In the genomic region with DNA sequence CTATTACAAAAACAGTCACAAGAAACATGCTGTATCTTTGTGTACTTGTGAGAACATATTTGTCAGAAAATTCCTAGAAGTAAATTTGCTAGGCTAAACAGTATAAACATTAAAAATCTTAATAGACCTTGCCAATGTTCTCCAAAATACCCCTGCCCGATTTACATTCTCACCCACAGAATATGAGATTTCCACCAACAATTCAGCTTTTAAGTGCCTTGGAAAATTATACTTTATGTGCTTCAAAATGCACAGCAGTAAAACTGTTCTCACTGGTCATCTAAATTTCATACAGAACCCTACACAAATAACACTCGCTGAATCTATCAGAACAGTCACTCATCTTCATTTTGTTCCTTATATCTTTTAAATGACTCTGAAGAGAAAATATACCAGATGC, we compare ENCODE assay signal across 21 cellular contexts. TPM values are rescaled to one million over a fixed set of nuclear protein-coding genes. Genes with fewer than 3 reads are reported as not detected.
DNase-seq lines count a peak whose midpoint lies in the region; ATAC-seq, FAIRE-seq and TF ChIP-seq lines count a peak whose summit lies in the region.
"Had no signal": no experiment of that assay in that cellular context is flagged by ENCODE, and none has a peak within 500 bp of the region (broad histone marks: within the 10 kb centered on the region; RNA-seq: fewer than 3 reads in every experiment).

No MANE protein-coding gene starts in this region.

- no peak for ATAC-seq in CD4-positive, alpha-beta T cell (ENCODE audit: poor library complexity)
- ATAC-seq: GM23338, HCT116, HepG2 had no signal

- peaks cover 6% of the 10 kb centered on the region for H4K20me1 ChIP-seq in neural cell (ENCODE audit: insufficient read depth)

- no peak for TF ChIP-seq POLR2A in GM12891 (IDR thresholded peaks at IDR 0.05; ENCODE audit: low read depth, low read length)

- no peaks in the 10 kb centered on the region for H3F3A ChIP-seq in neural cell (ENCODE audit: insufficient read depth, low read length, poor library complexity, severe bottlenecking)

- peaks cover 77% of the 10 kb centered on the region for H3K4me1 Mint-ChIP-seq in CD4-positive, alpha-beta T cell (ENCODE audit: low read depth)
- H3K4me1 Mint-ChIP-seq in brain = peaks cover 80% of the 10 kb centered on the region

- POLR2A ChIA-PET in CD4-positive, alpha-beta T cell (lab: Charles Lee) = interaction anchor here (1.6 kb wide), 1 partner anchor 68 kb away, joined by 5 read pairs; a partner anchor contains a TSS

- no peak overlapping the region for H2AFZ ChIP-seq in neural cell (ENCODE audit: low read depth, low read length)
- H2AFZ ChIP-seq: GM23338 had no signal

- FAIRE-seq in GM12891 (lab: Jason Lieb, UNC) = peak; percentile 13
- FAIRE-seq: HepG2 had no signal

- CTCF ChIA-PET in CD4-positive, alpha-beta T cell (lab: Charles Lee) = interaction anchor here (0.7 to 1.8 kb wide), 2 partner anchors 67 to 104 kb away, joined by 3 to 4 read pairs; a partner anchor contains a TSS

- peaks cover 88% of the 10 kb centered on the region for H3K79me2 ChIP-seq in neural cell (replicated peaks; ENCODE audit: insufficient read depth, low read length)

- no peaks in the 10 kb centered on the region for H3K9me2 ChIP-seq in neural cell (ENCODE audit: insufficient read depth, low read length)

- peak overlapping the region; percentile 9 for H3K4me3 Mint-ChIP-seq in CD4-positive, alpha-beta T cell
- peak overlapping the region in 4 of 5 experiments; percentile 49 to 99 (median 73) for H3K4me3 Mint-ChIP-seq in brain
- H3K4me3 Mint-ChIP-seq: CD14-positive monocyte, GM23338 had no signal

- H3K36me3 ChIP-seq in neural cell (ENCODE audit: insufficient read depth, low read length) = no peaks in the 10 kb centered on the region
- H3K36me3 ChIP-seq: Peyer's patch had no signal

- no peak for TF ChIP-seq EP300 in neural cell (conservative IDR thresholded peaks at IDR 0.05; ENCODE audit: poor library complexity, severe bottlenecking)

- H3K27me3 Mint-ChIP-seq in CD4-positive, alpha-beta T cell = no peaks in the 10 kb centered on the region
- H3K27me3 Mint-ChIP-seq in brain = peaks cover 16% of the 10 kb centered on the region

- H3K36me3 Mint-ChIP-seq in CD4-positive, alpha-beta T cell (ENCODE audit: low read depth) = peaks cover 26% of the 10 kb centered on the region
- H3K36me3 Mint-ChIP-seq in brain = peaks cover 18% of the 10 kb centered on the region

- H3K27me3 ChIP-seq in CD4-positive, alpha-beta T cell (ENCODE audit: control insufficient read depth, insufficient read depth, low read length) = no peaks in the 10 kb centered on the region
- no peaks in the 10 kb centered on the region for H3K27me3 ChIP-seq in neural cell (ENCODE audit: insufficient read depth, low read depth, low read length)
- H3K27me3 ChIP-seq: Peyer's patch had no signal

- peak overlapping the region; percentile 48 for H3K27ac Mint-ChIP-seq in CD4-positive, alpha-beta T cell
- H3K27ac Mint-ChIP-seq in brain = peak overlapping the region in 3 of 5 experiments; percentile 9 to 48 (median 17)
- H3K27ac Mint-ChIP-seq: CD14-positive monocyte, GM23338 had no signal

- H3K9me3 ChIP-seq in CD4-positive, alpha-beta T cell (ENCODE audit: control insufficient read depth, low read length) = no peaks in the 10 kb centered on the region
- H3K9me3 ChIP-seq in neural cell (ENCODE audit: low read length) = no peaks in the 10 kb centered on the region
- H3K9me3 ChIP-seq: Peyer's patch had no signal

- no peaks in the 10 kb centered on the region for H3K9me3 Mint-ChIP-seq in CD4-positive, alpha-beta T cell
- H3K9me3 Mint-ChIP-seq in brain = no peaks in the 10 kb centered on the region
- H3K9me3 Mint-ChIP-seq: GM23338 had no signal

- H3K9ac ChIP-seq in neural cell (ENCODE audit: low read length) = no peak overlapping the region

- intact Hi-C loops in CD4-positive, alpha-beta T cell (cut with DNase I, micrococcal nuclease) = loop anchor here in 1 of 2 experiments (5.0 kb wide), 2 partner anchors 35 to 60 kb away; no protein-coding TSS in a partner anchor

- no peak for TF ChIP-seq RAD21 in neural cell (conservative IDR thresholded peaks at IDR 0.05)

- H3K27ac ChIP-seq in CD4-positive, alpha-beta T cell (ENCODE audit: low read depth, low read length) = no peak overlapping the region
- no peak overlapping the region for H3K27ac ChIP-seq in neural cell (ENCODE audit: low read length)
- H3K27ac ChIP-seq: Peyer's patch had no signal

- peak overlapping the region; percentile 90 for H3K4me2 ChIP-seq in neural cell (ENCODE audit: low read length)
- H3K4me2 ChIP-seq: GM23338 had no signal

- H3K4me3 ChIP-seq in neural cell (ENCODE audit: low read length) = peak overlapping the region; percentile 84
- H3K4me3 ChIP-seq: GM23338, Peyer's patch had no signal

- DNase-seq in CD4-positive, alpha-beta T cell = no peak
- DNase-seq in GM12891 (ENCODE audit: insufficient read length, low spot score) (no peak), C1 segment of cervical spinal cord (lab: John Stamatoyannopoulos, UW) (no peak), COR-L47 (lab: John Stamatoyannopoulos, UW) (no peak)
- DNase-seq in stimulated activated CD4-positive, alpha-beta T cell treated with anti-CD3 and anti-CD28 coated beads, Interleukin-12 subunit alpha, Interleukin-12 subunit beta, amount 100 ng/mL, for 4 hours = no peak
- DNase-seq: ACHN, DMS53, KBM-7, NCI-H1105 treated with DMSO at 0.1 percent for 48 hours, NCI-H1694, NCI-H2081 treated with DMSO at 0.1 percent for 48 hours, NCI-H446 treated with DMSO at 0.1 percent for 48 hours, NCI-H69, Peyer's patch, SW 1271 had no signal

- no peak for TF ChIP-seq CTCF in CD4-positive, alpha-beta T cell (IDR thresholded peaks at IDR 0.05)
- TF ChIP-seq CTCF in brain (conservative IDR thresholded peaks at IDR 0.05) (no peak), neural cell (IDR thresholded peaks at IDR 0.05; ENCODE audit: poor library complexity, severe bottlenecking) (no peak)

TF ChIP-seq in GM12891, 5 proteins besides CTCF, POLR2A, EP300 and RAD21:
- TF ChIP-seq TAF1 (IDR thresholded peaks at IDR 0.05; ENCODE audit: low read depth, low read length) (no peak), POLR2AphosphoS5 (IDR thresholded peaks at IDR 0.05; ENCODE audit: low read depth, low read length) (no peak), POU2F2 (IDR thresholded peaks at IDR 0.05; ENCODE audit: low read depth, low read length) (no peak), PAX5 (IDR thresholded peaks at IDR 0.05; ENCODE audit: insufficient read depth, low read length, severe bottlenecking) (no peak), SPI1 (IDR thresholded peaks at IDR 0.05; ENCODE audit: low read depth, low read length) (no peak)

TF ChIP-seq in neural cell, 6 proteins besides CTCF, POLR2A, EP300 and RAD21:
- TF ChIP-seq TAF1 (IDR thresholded peaks at IDR 0.05; ENCODE audit: low read depth) (no peak), EZH2 (IDR thresholded peaks at IDR 0.05; ENCODE audit: borderline replicate concordance, insufficient read depth, low read length, poor library complexity, severe bottlenecking) (no peak), SMC3 (conservative IDR thresholded peaks at IDR 0.05; ENCODE audit: poor library complexity) (no peak), MXI1 (conservative IDR thresholded peaks at IDR 0.05; ENCODE audit: poor library complexity, severe bottlenecking) (no peak), POLR2AphosphoS5 (IDR thresholded peaks at IDR 0.05) (no peak)
- TF ChIP-seq, protein P1, sequence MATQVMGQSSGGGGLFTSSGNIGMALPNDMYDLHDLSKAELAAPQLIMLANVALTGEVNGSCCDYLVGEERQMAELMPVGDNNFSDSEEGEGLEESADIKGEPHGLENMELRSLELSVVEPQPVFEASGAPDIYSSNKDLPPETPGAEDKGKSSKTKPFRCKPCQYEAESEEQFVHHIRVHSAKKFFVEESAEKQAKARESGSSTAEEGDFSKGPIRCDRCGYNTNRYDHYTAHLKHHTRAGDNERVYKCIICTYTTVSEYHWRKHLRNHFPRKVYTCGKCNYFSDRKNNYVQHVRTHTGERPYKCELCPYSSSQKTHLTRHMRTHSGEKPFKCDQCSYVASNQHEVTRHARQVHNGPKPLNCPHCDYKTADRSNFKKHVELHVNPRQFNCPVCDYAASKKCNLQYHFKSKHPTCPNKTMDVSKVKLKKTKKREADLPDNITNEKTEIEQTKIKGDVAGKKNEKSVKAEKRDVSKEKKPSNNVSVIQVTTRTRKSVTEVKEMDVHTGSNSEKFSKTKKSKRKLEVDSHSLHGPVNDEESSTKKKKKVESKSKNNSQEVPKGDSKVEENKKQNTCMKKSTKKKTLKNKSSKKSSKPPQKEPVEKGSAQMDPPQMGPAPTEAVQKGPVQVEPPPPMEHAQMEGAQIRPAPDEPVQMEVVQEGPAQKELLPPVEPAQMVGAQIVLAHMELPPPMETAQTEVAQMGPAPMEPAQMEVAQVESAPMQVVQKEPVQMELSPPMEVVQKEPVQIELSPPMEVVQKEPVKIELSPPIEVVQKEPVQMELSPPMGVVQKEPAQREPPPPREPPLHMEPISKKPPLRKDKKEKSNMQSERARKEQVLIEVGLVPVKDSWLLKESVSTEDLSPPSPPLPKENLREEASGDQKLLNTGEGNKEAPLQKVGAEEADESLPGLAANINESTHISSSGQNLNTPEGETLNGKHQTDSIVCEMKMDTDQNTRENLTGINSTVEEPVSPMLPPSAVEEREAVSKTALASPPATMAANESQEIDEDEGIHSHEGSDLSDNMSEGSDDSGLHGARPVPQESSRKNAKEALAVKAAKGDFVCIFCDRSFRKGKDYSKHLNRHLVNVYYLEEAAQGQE (IDR thresholded peaks at IDR 0.05; ENCODE audit: borderline replicate concordance) = no peak

RNA-seq across cellular contexts. Expression of a gene that starts 5.5 kb away (rescaled TPM):
- total RNA-seq in CD4-positive, alpha-beta T cell = 10 to 100 TPM; 59.2 to 60.6 TPM
- 34.2 TPM for polyA plus RNA-seq in GM12891 (2012; ENCODE audit: low read depth, missing spikeins)
- polyA plus RNA-seq in brain (ENCODE audit: insufficient read depth, low read depth, low replicate concordance) = 29.4 TPM
- 61.5 and 68.9 TPM in 2 replicates for polyA plus RNA-seq in neural cell
- polyA minus RNA-seq in neural cell = 191 and 211 TPM in 2 replicates
